Comparison of ENCODE assay signal across 17 cellular contexts in the genomic region with DNA sequence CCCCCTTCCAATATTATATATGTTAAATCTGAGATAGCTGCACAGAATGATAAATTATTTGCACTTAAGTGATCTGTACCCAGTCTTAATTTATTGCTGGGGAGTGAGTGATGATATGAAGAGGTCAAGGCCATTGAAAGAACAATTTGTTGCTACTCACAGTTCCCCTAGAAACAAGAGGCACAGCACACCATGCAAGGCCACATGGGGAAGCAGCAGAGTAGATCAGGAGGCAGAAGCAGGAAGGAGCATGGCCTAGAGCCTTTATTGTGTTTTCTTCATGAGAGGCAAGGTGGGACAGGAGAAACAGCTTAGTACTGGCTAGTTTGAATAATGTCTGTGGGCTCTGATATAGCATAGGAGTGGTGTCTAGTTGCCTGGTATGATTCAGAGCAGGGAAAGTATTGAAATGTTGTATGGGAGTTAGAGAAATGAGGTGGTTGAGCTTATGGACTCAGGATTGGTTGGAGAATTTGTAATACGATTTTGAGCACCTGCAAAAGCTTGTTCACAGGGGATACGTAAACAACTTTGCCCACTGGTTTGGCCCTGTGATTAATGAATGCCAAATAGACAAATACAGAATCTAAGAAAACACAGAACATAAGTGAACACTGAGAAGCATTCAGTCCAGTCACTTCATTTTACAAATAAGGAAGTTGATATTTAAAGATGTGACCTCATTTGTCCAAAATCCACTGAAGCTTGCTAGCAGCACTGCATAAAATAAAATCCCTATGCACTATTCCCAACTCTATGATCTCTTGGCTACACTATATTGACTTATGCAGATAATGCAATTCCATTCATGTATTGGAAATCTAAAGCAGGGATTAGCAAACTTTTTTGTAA.
DNase-seq lines count a peak whose midpoint lies in the region; ATAC-seq and TF ChIP-seq lines count a peak whose summit lies in the region.
"Had no signal": no experiment of that assay in that cellular context is flagged by ENCODE, and none has a peak within 500 bp of the region (broad histone marks: within the 10 kb centered on the region; RNA-seq: fewer than 3 reads in every experiment).

No MANE protein-coding gene starts in this region.

- H3K4ac ChIP-seq in IMR-90 (ENCODE audit: low read depth, low read length): no peak overlapping the region

- DNase-seq in IMR-90: peak; percentile 20
- DNase-seq in adrenal gland: peak in 4 of 7 donors; percentile 19 to 43 (median 26)
- peak; percentile 32 for DNase-seq in left kidney (ENCODE audit: low read depth, low spot score)
- DNase-seq in sciatic nerve (ENCODE audit: low spot score): no peak
- DNase-seq in activated CD8-positive, alpha-beta memory T cell treated with anti-CD3 and anti-CD28 coated beads for 24 hours: no peak
- no peak for DNase-seq in NCI-H2196 (lab: John Stamatoyannopoulos, UW; ENCODE audit: unreplicated experiment)
- DNase-seq: activated CD4-positive, alpha-beta T cell treated with anti-CD3 and anti-CD28 coated beads, Interleukin-2, amount 50 U/mL, for 48 hours; activated naive CD8-positive, alpha-beta T cell treated with anti-CD3 and anti-CD28 coated beads, Interleukin-2, amount 10 ng/mL, durations not matched to agents 7 days and 5 days; activated T-cell treated with anti-CD3 and anti-CD28 coated beads, Interleukin-2, amount 50 U/mL, for 72 hours; C1 segment of cervical spinal cord; DMS79; effector memory CD4-positive, alpha-beta T cell; naive B cell; NCI-H2081 treated with DMSO at 0.1 percent for 48 hours; retina; stimulated activated CD4-positive, alpha-beta T cell treated with anti-CD3 and anti-CD28 coated beads, Interleukin-4, amount 100 ng/mL, for 1 hour had no signal

- no peak overlapping the region for H2BK5ac ChIP-seq in IMR-90 (ENCODE audit: low read depth, low read length, poor library complexity, severe bottlenecking)

- no peak overlapping the region for H2AFZ ChIP-seq in IMR-90 (replicated peaks; ENCODE audit: low read length, poor library complexity)

- no peak overlapping the region; the same call in 1 of the 2 replicates for H2AK5ac ChIP-seq in IMR-90 (ENCODE audit: low read depth, low read length)

- intact Hi-C loops in IMR-90 (cut with micrococcal nuclease) (no loop called here), adrenal gland (cut with DNase I) (loop anchor here in 1 of 2 donors (10.0 kb wide), 1 partner anchor 379 kb away; no protein-coding TSS in a partner anchor), sciatic nerve (cut with DNase I) (no loop called here)

- no peaks in the 10 kb centered on the region; the same call in 1 of the 2 replicates for H3K4me1 ChIP-seq in IMR-90 (ENCODE audit: control insufficient read depth, insufficient read depth, low read length)
- peaks cover 4 to 10% of the 10 kb centered on the region in 2 donors for H3K4me1 ChIP-seq in adrenal gland (replicated peaks in 1 of 2)

- H4K20me1 ChIP-seq in IMR-90 (ENCODE audit: insufficient read depth, low read length): no peaks in the 10 kb centered on the region

- no peak overlapping the region for H3K4me3 ChIP-seq in IMR-90 (ENCODE audit: insufficient read depth, low read depth, low read length)
- no peak overlapping the region for H3K4me3 ChIP-seq in adrenal gland

- H2BK15ac ChIP-seq in IMR-90 (ENCODE audit: low read depth, low read length): no peak overlapping the region

- in situ Hi-C loops in IMR-90 (cut with MboI; ENCODE audit: low sequenced_read_pairs): no loop called here

- H3K23ac ChIP-seq in IMR-90 (ENCODE audit: low read depth, low read length): 0 out of 2 replicates have a peak overlapping the region, but pooled peaks have one; percentile 12

- H3K36me3 ChIP-seq in IMR-90 (ENCODE audit: control insufficient read depth, insufficient read depth, low read length): no peaks in the 10 kb centered on the region
- H3K36me3 ChIP-seq in adrenal gland (replicated peaks in 1 of 2): no peaks in the 10 kb centered on the region

- POLR2A ChIA-PET in IMR-90 (lab: Charles Lee; ENCODE audit: unreplicated experiment): interaction anchor here (0.6 to 1.5 kb wide), 2 partner anchors 246 to 408 kb away, joined by 4 to 6 read pairs; a partner anchor contains a TSS

- no peak overlapping the region for H2AK9ac ChIP-seq in IMR-90 (replicated peaks; ENCODE audit: low read depth, low read length, poor library complexity)

- dilution Hi-C loops in IMR-90 (cut with HindIII; ENCODE audit: low sequenced_read_pairs, unreplicated experiment): no loop called here

- H3K79me1 ChIP-seq in IMR-90 (ENCODE audit: low read depth in 1 of 2, low read length in 2 of 2): no peaks in the 10 kb centered on the region

- CTCF ChIA-PET in IMR-90 (lab: Yijun Ruan, JAX): interaction anchor here (0.6 to 1.6 kb wide), 3 partner anchors 379 to 414 kb away, joined by 3 to 6 read pairs (median 3); no protein-coding TSS in a partner anchor

- H4K91ac ChIP-seq in IMR-90 (ENCODE audit: insufficient read depth, low read depth, low read length): no peak overlapping the region

- no peak overlapping the region for H3K4me2 ChIP-seq in IMR-90 (ENCODE audit: low read depth, low read length)

- no peak overlapping the region for H2BK20ac ChIP-seq in IMR-90 (ENCODE audit: low read depth, low read length)

- TF ChIP-seq POLR2A in IMR-90 (IDR thresholded peaks at IDR 0.05; ENCODE audit: low read depth, low read length): no peak
- TF ChIP-seq POLR2A in adrenal gland (IDR thresholded peaks at IDR 0.05): no peak

- no peak overlapping the region for H4K8ac ChIP-seq in IMR-90 (ENCODE audit: low read depth in 2 of 2, low read length in 2 of 2)

- H4K5ac ChIP-seq in IMR-90 (ENCODE audit: low read depth, low read length): no peak overlapping the region

- H3K9me3 ChIP-seq in IMR-90 (ENCODE audit: control insufficient read depth, insufficient read depth, low read length) (no peaks in the 10 kb centered on the region), adrenal gland (replicated peaks in 1 of 3) (no peaks in the 10 kb centered on the region)

- no TSS peak for BruUV-seq in IMR-90 (replicated peaks; lab: Mats Ljungman, UMichigan)

- no peak overlapping the region for H3K14ac ChIP-seq in IMR-90 (replicated peaks; ENCODE audit: low read depth, low read length)

- no peak for TF ChIP-seq RAD21 in IMR-90 (IDR thresholded peaks at IDR 0.05; ENCODE audit: low read length)

- ATAC-seq in IMR-90 (ENCODE audit: low read depth): no peak
- ATAC-seq in sciatic nerve: peak; percentile 68
- ATAC-seq in HG02840 (IDR thresholded peaks at IDR 0.05; ENCODE audit: low FRiP score, unreplicated experiment): no peak
- ATAC-seq: activated T-cell treated with anti-CD3 and anti-CD28 coated beads, Interleukin-2, amount 50 U/mL, for 72 hours had no signal

- WGBS in IMR-90 (ENCODE audit: extremely low coverage in 2 of 2, insufficient read length in 1 of 2), 2 experiments: 14% methylated on average over 1 of the region's 2 CpGs; no CpG with 5 or more reads in 1 of the 2 experiments
- 73 to 75% (median 74%) methylated on average over 2 of the region's 2 CpGs for WGBS in adrenal gland, 4 donors

- no peak overlapping the region for H3K18ac ChIP-seq in IMR-90 (ENCODE audit: low read depth, low read length)

- H3K27ac ChIP-seq in IMR-90 (ENCODE audit: insufficient read depth, low read length) (no peak overlapping the region), adrenal gland (peak overlapping the region in 1 of 5 donors; percentile 73)

- H3K27me3 ChIP-seq in IMR-90 (ENCODE audit: control insufficient read depth, insufficient read depth, low read length): no peaks in the 10 kb centered on the region
- H3K27me3 ChIP-seq in adrenal gland: no peaks in the 10 kb centered on the region

- H2BK120ac ChIP-seq in IMR-90 (ENCODE audit: low read depth, low read length): no peak overlapping the region

- H3K9ac ChIP-seq in IMR-90 (ENCODE audit: low read depth, low read length): no peak overlapping the region

- no peaks in the 10 kb centered on the region for H3K9me1 ChIP-seq in IMR-90 (ENCODE audit: insufficient read depth, low read length)

- H3K56ac ChIP-seq in IMR-90 (ENCODE audit: extremely low read depth, insufficient read depth, low read length): no peak overlapping the region

- no peak for TF ChIP-seq CTCF in IMR-90 (conservative IDR thresholded peaks at IDR 0.05; ENCODE audit: low read depth, low read length)
- TF ChIP-seq CTCF in adrenal gland (IDR thresholded peaks at IDR 0.05): no peak

TF ChIP-seq in IMR-90, 13 proteins besides CTCF, POLR2A, EP300 and RAD21:
- TF ChIP-seq, protein P1, sequence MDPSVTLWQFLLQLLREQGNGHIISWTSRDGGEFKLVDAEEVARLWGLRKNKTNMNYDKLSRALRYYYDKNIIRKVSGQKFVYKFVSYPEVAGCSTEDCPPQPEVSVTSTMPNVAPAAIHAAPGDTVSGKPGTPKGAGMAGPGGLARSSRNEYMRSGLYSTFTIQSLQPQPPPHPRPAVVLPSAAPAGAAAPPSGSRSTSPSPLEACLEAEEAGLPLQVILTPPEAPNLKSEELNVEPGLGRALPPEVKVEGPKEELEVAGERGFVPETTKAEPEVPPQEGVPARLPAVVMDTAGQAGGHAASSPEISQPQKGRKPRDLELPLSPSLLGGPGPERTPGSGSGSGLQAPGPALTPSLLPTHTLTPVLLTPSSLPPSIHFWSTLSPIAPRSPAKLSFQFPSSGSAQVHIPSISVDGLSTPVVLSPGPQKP (IDR thresholded peaks at IDR 0.05; ENCODE audit: borderline replicate concordance, low read depth, low read length): no peak
- TF ChIP-seq MXI1 (IDR thresholded peaks at IDR 0.05; ENCODE audit: borderline replicate concordance, low read depth, low read length) (no peak), FOS (IDR thresholded peaks at IDR 0.05; ENCODE audit: low read depth, low read length) (no peak), MAZ (IDR thresholded peaks at IDR 0.05; ENCODE audit: borderline replicate concordance, low read depth, low read length) (no peak), CHD1 (IDR thresholded peaks at IDR 0.05; ENCODE audit: low read depth, low read length) (no peak), CEBPB (IDR thresholded peaks at IDR 0.05; ENCODE audit: low read depth, low read length) (no peak), RFX5 (IDR thresholded peaks at IDR 0.05; ENCODE audit: low read depth, low read length) (no peak), SMC3 (IDR thresholded peaks at IDR 0.05; ENCODE audit: low read depth, low read length) (no peak), NFE2L2 (IDR thresholded peaks at IDR 0.05; ENCODE audit: low read depth, low read length) (no peak), RCOR1 (IDR thresholded peaks at IDR 0.05; ENCODE audit: insufficient replicate concordance, low read length) (no peak), BHLHE40 (IDR thresholded peaks at IDR 0.05; ENCODE audit: low read depth, low read length) (no peak), MAFK (IDR thresholded peaks at IDR 0.05; ENCODE audit: low read depth, low read length) (no peak)
- TF ChIP-seq, protein P2, sequence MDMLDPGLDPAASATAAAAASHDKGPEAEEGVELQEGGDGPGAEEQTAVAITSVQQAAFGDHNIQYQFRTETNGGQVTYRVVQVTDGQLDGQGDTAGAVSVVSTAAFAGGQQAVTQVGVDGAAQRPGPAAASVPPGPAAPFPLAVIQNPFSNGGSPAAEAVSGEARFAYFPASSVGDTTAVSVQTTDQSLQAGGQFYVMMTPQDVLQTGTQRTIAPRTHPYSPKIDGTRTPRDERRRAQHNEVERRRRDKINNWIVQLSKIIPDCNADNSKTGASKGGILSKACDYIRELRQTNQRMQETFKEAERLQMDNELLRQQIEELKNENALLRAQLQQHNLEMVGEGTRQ (IDR thresholded peaks at IDR 0.05; ENCODE audit: low read depth, low read length): no peak
TF ChIP-seq in IMR-90: peak in this region for 0.

Comparison
In these comparisons a context has a peak if more than half of its experiments do, and no peak if none do; other contexts are left out.
1. DNase-seq: peak in IMR-90 (single experiment), adrenal gland (4 of 7) and left kidney (single experiment); none in sciatic nerve (single experiment), activated CD8-positive, alpha-beta memory T cell treated with anti-CD3 and anti-CD28 coated beads for 24 hours (single experiment) and NCI-H2196 (single experiment).